12 cellular contexts compared by ENCODE assay signal in genomic region chr18:8052237-8052701, GRCh38.
A peak's percentile ranks its signal among the peaks of the same experiment; 100 is the strongest.
DNase-seq lines count a peak whose midpoint lies in the region; ATAC-seq and TF ChIP-seq lines count a peak whose summit lies in the region.
"Had no signal": no experiment of that assay in that cellular context is flagged by ENCODE, and none has a peak within 500 bp of the region (broad histone marks: within the 10 kb centered on the region; RNA-seq: fewer than 3 reads in every experiment).

No MANE protein-coding gene starts in this region.

- TF ChIP-seq CTCF in astrocyte of the spinal cord (IDR thresholded peaks at IDR 0.05; ENCODE audit: low read depth, low read length) (no peak), retinal pigment epithelial cell (conservative IDR thresholded peaks at IDR 0.05; ENCODE audit: low read depth, low read length) (peak; percentile 8), sigmoid colon (IDR thresholded peaks at IDR 0.05) (no peak)

- no peaks in the 10 kb centered on the region for H3K9me3 ChIP-seq in sigmoid colon
- H3K9me3 ChIP-seq: body of pancreas, tibial artery had no signal

- no peak for ATAC-seq in HG02759 (IDR thresholded peaks at IDR 0.05; ENCODE audit: unreplicated experiment)
- ATAC-seq: body of pancreas had no signal

- TF ChIP-seq EP300 in sigmoid colon (IDR thresholded peaks at IDR 0.05) = no peak

- H3K4me3 ChIP-seq in astrocyte of the spinal cord (ENCODE audit: low read depth, low read length) (no peak overlapping the region), retinal pigment epithelial cell (ENCODE audit: low read length) (no peak overlapping the region), sigmoid colon (no peak overlapping the region)
- H3K4me3 ChIP-seq: body of pancreas, skin epidermis, tibial artery had no signal

- no peaks in the 10 kb centered on the region for H3K36me3 ChIP-seq in sigmoid colon
- H3K36me3 ChIP-seq: tibial artery had no signal

- no peak overlapping the region for H3K4me3 Mint-ChIP-seq in activated CD4-positive, alpha-beta T cell treated with anti-CD3 and anti-CD28 coated beads, Interleukin-2, amount 10 ng/mL, durations not matched to agents 24 days and 14 days
- H3K4me3 Mint-ChIP-seq: CD14-positive monocyte had no signal

- in situ Hi-C loops in astrocyte of the spinal cord (cut with HindIII; ENCODE audit: low sequenced_read_pairs) = no loop called here

- H3K27ac Mint-ChIP-seq in activated CD4-positive, alpha-beta T cell treated with anti-CD3 and anti-CD28 coated beads, Interleukin-2, amount 10 ng/mL, durations not matched to agents 24 days and 14 days = no peak overlapping the region
- H3K27ac Mint-ChIP-seq: CD14-positive monocyte had no signal

- H3K27me3 ChIP-seq in sigmoid colon = no peaks in the 10 kb centered on the region
- H3K27me3 ChIP-seq: body of pancreas, tibial artery had no signal

- H3K4me1 ChIP-seq in sigmoid colon = peaks cover 0 to 16% (median 7%) of the 10 kb centered on the region in 4 donors

- DNase-seq in activated CD4-positive, alpha-beta T cell treated with anti-CD3 and anti-CD28 coated beads, Interleukin-2, amount 10 ng/mL, durations not matched to agents 24 days and 14 days = peak; percentile 57
- no peak for DNase-seq in activated CD4-positive, alpha-beta T cell treated with anti-CD3 and anti-CD28 coated beads, Interleukin-2, amount 50 U/mL, for 1 hour
- DNase-seq in LHCN-M2 (ENCODE audit: low read depth) (peak; percentile 31), astrocyte of the spinal cord (ENCODE audit: low read depth, low spot score) (peak; percentile 27), retinal pigment epithelial cell (ENCODE audit: low read depth) (no peak), sigmoid colon (no peak), SIG-M5 (lab: John Stamatoyannopoulos, UW) (no peak)
- DNase-seq: body of pancreas, tibial artery had no signal

- intact Hi-C loops in activated CD4-positive, alpha-beta T cell treated with anti-CD3 and anti-CD28 coated beads, Interleukin-2, amount 10 ng/mL, durations not matched to agents 24 days and 14 days (cut with micrococcal nuclease) = loop anchor here (5.0 kb wide), 1 partner anchor 95 kb away; no protein-coding TSS in a partner anchor
- intact Hi-C loops in sigmoid colon (cut with DNase I) = no loop called here

- H3K27ac ChIP-seq in sigmoid colon = no peak overlapping the region
- H3K27ac ChIP-seq: body of pancreas, tibial artery had no signal

- no peak for TF ChIP-seq POLR2A in sigmoid colon (IDR thresholded peaks at IDR 0.05)

- no peaks in the 10 kb centered on the region for H3K27me3 Mint-ChIP-seq in activated CD4-positive, alpha-beta T cell treated with anti-CD3 and anti-CD28 coated beads, Interleukin-2, amount 10 ng/mL, durations not matched to agents 24 days and 14 days

- no peaks in the 10 kb centered on the region for H3K9me3 Mint-ChIP-seq in activated CD4-positive, alpha-beta T cell treated with anti-CD3 and anti-CD28 coated beads, Interleukin-2, amount 10 ng/mL, durations not matched to agents 24 days and 14 days
- H3K9me3 Mint-ChIP-seq: CD14-positive monocyte had no signal

- peaks cover 3% of the 10 kb centered on the region for H3K4me1 Mint-ChIP-seq in activated CD4-positive, alpha-beta T cell treated with anti-CD3 and anti-CD28 coated beads, Interleukin-2, amount 10 ng/mL, durations not matched to agents 24 days and 14 days

- 45 to 59% methylated on average over 2 of the region's 2 CpGs for WGBS in sigmoid colon, 2 donors

- no peaks in the 10 kb centered on the region for H3K36me3 Mint-ChIP-seq in activated CD4-positive, alpha-beta T cell treated with anti-CD3 and anti-CD28 coated beads, Interleukin-2, amount 10 ng/mL, durations not matched to agents 24 days and 14 days (ENCODE audit: low read depth)
- H3K36me3 Mint-ChIP-seq: CD14-positive monocyte had no signal

Comparison
In these comparisons a context has a peak if more than half of its experiments do, and no peak if none do; other contexts are left out.
1. DNase-seq: peak in activated CD4-positive, alpha-beta T cell treated with anti-CD3 and anti-CD28 coated beads, Interleukin-2, amount 10 ng/mL, durations not matched to agents 24 days and 14 days (single experiment), LHCN-M2 (single experiment) and astrocyte of the spinal cord (single experiment); none in activated CD4-positive, alpha-beta T cell treated with anti-CD3 and anti-CD28 coated beads, Interleukin-2, amount 50 U/mL, for 1 hour (single experiment), retinal pigment epithelial cell (single experiment), sigmoid colon (single experiment) and SIG-M5 (single experiment).